ENCODE assay signal across 15 cellular contexts in the genomic region with DNA sequence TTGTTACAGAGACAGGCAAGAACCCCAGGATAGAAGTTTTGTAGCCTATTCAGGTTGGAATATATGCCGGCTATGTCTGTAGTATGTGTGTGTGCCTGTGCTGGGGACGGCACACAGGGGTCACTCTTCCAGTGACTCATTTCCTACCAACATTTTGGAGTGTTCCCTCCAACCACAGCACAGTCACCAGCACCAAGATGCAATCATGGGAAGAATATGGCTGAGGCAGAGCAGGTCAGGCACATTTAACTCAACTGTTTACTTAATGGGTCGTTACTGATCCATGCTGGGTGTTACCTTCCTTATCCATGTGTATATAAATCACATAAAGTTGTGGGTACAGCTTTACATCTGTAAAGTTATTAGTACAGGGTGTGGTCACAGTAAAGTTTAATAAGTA.
DNase-seq lines count a peak whose midpoint lies in the region; ATAC-seq lines count a peak whose summit lies in the region.
"Had no signal": no experiment of that assay in that cellular context is flagged by ENCODE, and none has a peak within 500 bp of the region (broad histone marks: within the 10 kb centered on the region; RNA-seq: fewer than 3 reads in every experiment).

No MANE protein-coding gene starts in this region.

- ATAC-seq in HG02623 (IDR thresholded peaks at IDR 0.05; ENCODE audit: unreplicated experiment) (no peak), GM19467 (IDR thresholded peaks at IDR 0.05; ENCODE audit: unreplicated experiment) (no peak)
- ATAC-seq: GM12878, HCT116, Right ventricle myocardium inferior had no signal

- peak; percentile 89 for DNase-seq in Daoy (ENCODE audit: low read depth)
- peak; percentile 44 for DNase-seq in NCI-H146 (lab: John Stamatoyannopoulos, UW)
- peak; percentile 36 to 59 for DNase-seq in dermis microvascular lymphatic vessel endothelial cell (ENCODE audit: low read depth in 2 of 2)
- peak; percentile 65 for DNase-seq in renal cortical epithelial cell (ENCODE audit: low read depth)
- no peak for DNase-seq in NCI-H1048 (lab: John Stamatoyannopoulos, UW)
- DNase-seq in HPDE6-E6E7 (ENCODE audit: extremely low spot score): no peak
- DNase-seq: activated CD4-positive, alpha-beta T cell treated with anti-CD3 and anti-CD28 coated beads for 1 hour; central memory CD4-positive, alpha-beta T cell; COR-L47; NCI-H2227 treated with DMSO at 0.1 percent for 48 hours had no signal

Comparison
In these comparisons a context has a peak if more than half of its experiments do, and no peak if none do; other contexts are left out.
1. DNase-seq: peak in Daoy (single experiment), NCI-H146 (single experiment), dermis microvascular lymphatic vessel endothelial cell (2 of 2) and renal cortical epithelial cell (single experiment); none in NCI-H1048 (single experiment) and HPDE6-E6E7 (single experiment).